32 cellular contexts compared by ENCODE assay signal in the genomic region with DNA sequence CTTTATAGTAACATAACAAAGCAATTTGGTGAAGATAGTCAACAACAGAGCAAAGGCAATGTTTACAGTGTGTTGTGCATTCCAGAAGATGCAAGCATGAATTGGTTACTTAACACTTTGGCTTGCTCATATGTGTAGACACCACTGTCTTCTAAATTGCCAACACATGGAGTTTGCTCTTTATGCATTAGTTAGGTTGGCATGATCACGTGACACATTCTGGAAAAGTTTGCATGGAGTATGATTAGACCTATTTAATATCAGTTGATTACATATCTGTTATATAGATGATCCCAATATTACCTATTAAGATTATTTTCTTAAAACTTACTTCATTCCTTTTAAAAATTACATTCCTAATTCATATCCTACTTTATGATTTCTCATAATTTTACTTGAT.
"Had no signal": no experiment of that assay in that cellular context is flagged by ENCODE, and none has a peak within 500 bp of the region (broad histone marks: within the 10 kb centered on the region; RNA-seq: fewer than 3 reads in every experiment).

No MANE protein-coding gene starts in this region.

- FAIRE-seq: endometrium, endothelial cell of umbilical vein had no signal

- H3K36me3 ChIP-seq: adrenal gland, breast epithelium, cardiac muscle cell, colonic mucosa, gastroesophageal sphincter, heart right ventricle, WERI-Rb-1 had no signal

- H3K4me1 ChIP-seq: adrenal gland, breast epithelium, colonic mucosa, foreskin keratinocyte, gastroesophageal sphincter, heart right ventricle had no signal

- ATAC-seq: activated CD4-positive, CD25-positive, alpha-beta regulatory T cell treated with anti-CD3 and anti-CD28 coated beads, Interleukin-2, amount 50 U/mL, for 24 hours; activated CD8-positive, alpha-beta T cell treated with anti-CD3 and anti-CD28 coated beads for 36 hours; activated naive CD8-positive, alpha-beta T cell treated with anti-CD3 and anti-CD28 coated beads, Interleukin-2, amount 50 U/mL, for 24 hours; esophagus mucosa; foreskin keratinocyte; gastroesophageal sphincter; heart right ventricle; T-helper 17 cell had no signal

- H3K27ac ChIP-seq: adrenal gland, breast epithelium, cardiac muscle cell, colonic mucosa, epithelial cell of prostate, foreskin keratinocyte, gastroesophageal sphincter, heart right ventricle, hepatocyte, WERI-Rb-1 had no signal

- H3K79me2 ChIP-seq: hepatocyte had no signal

- H3K27me3 ChIP-seq: adrenal gland, breast epithelium, cardiac muscle cell, colonic mucosa, foreskin keratinocyte, hepatocyte had no signal

- H3K9me3 ChIP-seq: adrenal gland, breast epithelium, colonic mucosa, gastroesophageal sphincter, heart right ventricle had no signal

- DNase-seq: activated B cell treated with CpG ODN at 0.5 μM for 24 hours; activated CD4-positive, alpha-beta T cell treated with anti-CD3 and anti-CD28 coated beads for 48 hours; activated CD4-positive, alpha-beta T cell treated with anti-CD3 and anti-CD28 coated beads, Interleukin-2, amount 50 U/mL, for 1 hour; activated CD4-positive, alpha-beta T cell treated with anti-CD3 and anti-CD28 coated beads, Interleukin-2, amount 50 U/mL, for 48 hours; activated CD8-positive, alpha-beta memory T cell treated with anti-CD3 and anti-CD28 coated beads for 24 hours; activated CD8-positive, alpha-beta T cell treated with anti-CD3 and anti-CD28 coated beads for 36 hours; activated effector memory CD4-positive, alpha-beta T cell treated with anti-CD3 and anti-CD28 coated beads, Interleukin-2, amount 50 U/mL, for 16 hours; activated naive CD4-positive, alpha-beta T cell treated with anti-CD3 and anti-CD28 coated beads for 36 hours; activated naive CD8-positive, alpha-beta T cell treated with anti-CD3 and anti-CD28 coated beads for 36 hours; activated naive CD8-positive, alpha-beta T cell treated with anti-CD3 and anti-CD28 coated beads, Interleukin-2, amount 50 U/mL, for 24 hours; activated T-cell treated with anti-CD3 and anti-CD28 coated beads, Interleukin-2, amount 50 U/mL, for 48 hours; adrenal gland; amygdala; aorta; central memory CD4-positive, alpha-beta T cell; cerebellar nuclear complex; colonic mucosa; effector CD8-positive, alpha-beta T cell; foreskin keratinocyte; heart right ventricle; T-helper 17 cell; T1000; WERI-Rb-1 had no signal

- H3K4me3 ChIP-seq: adrenal gland, breast epithelium, cardiac muscle cell, colonic mucosa, gastroesophageal sphincter, heart right ventricle, hepatocyte had no signal

- H3K4me2 ChIP-seq: hepatocyte had no signal

- H2AFZ ChIP-seq: hepatocyte had no signal
